Comparison of ENCODE assay signal across 29 cellular contexts in the genomic region with DNA sequence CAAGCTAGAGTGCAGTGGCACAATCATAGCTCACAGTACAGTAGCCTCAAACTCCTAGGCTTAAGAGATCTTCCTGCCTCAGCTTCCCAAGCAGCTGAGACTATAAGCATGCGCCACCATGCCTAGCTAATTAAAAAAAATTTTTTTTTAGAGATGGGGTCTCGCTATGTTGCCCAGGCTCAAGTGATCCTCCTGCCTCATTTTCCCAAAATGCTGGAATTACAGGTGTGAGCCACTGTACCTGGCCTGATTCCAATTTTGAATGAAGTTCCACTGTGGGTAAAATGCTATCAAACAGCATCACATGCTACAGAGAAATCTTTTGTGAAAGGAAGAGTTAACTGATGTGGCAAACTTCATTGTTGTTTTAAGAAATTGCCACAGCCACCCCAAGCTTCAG.
"Had no signal": no experiment of that assay in that cellular context is flagged by ENCODE, and none has a peak within 500 bp of the region (broad histone marks: within the 10 kb centered on the region; RNA-seq: fewer than 3 reads in every experiment).

No MANE protein-coding gene starts in this region.

- H3K9me3 ChIP-seq: colonic mucosa, gastrocnemius medialis had no signal

- H3K9me3 Mint-ChIP-seq: dendritic cell treated with granulocyte-macrophage colony-stimulating factor and Interleukin-4, amounts not matched to agents 40 ng/mL and 50 ng/mL, for 4 days; effector memory CD8-positive, alpha-beta T cell had no signal

- ATAC-seq: effector memory CD8-positive, alpha-beta T cell; esophagus mucosa; foreskin keratinocyte; gastrocnemius medialis; gastroesophageal sphincter; heart left ventricle; heart right ventricle had no signal

- H3K27ac Mint-ChIP-seq: dendritic cell treated with granulocyte-macrophage colony-stimulating factor and Interleukin-4, amounts not matched to agents 40 ng/mL and 50 ng/mL, for 4 days; effector memory CD8-positive, alpha-beta T cell; endodermal cell had no signal

- H3K4me1 ChIP-seq: colonic mucosa, esophagus muscularis mucosa, foreskin keratinocyte, gastroesophageal sphincter had no signal

- H3K36me3 ChIP-seq: colonic mucosa had no signal

- H3K27me3 Mint-ChIP-seq: dendritic cell treated with granulocyte-macrophage colony-stimulating factor and Interleukin-4, amounts not matched to agents 40 ng/mL and 50 ng/mL, for 4 days; effector memory CD8-positive, alpha-beta T cell had no signal

- H3K27ac ChIP-seq: colonic mucosa, coronary artery, dorsolateral prefrontal cortex, epithelial cell of prostate, esophagus muscularis mucosa, esophagus squamous epithelium, foreskin keratinocyte, gastrocnemius medialis, gastroesophageal sphincter, heart left ventricle, heart right ventricle had no signal

- H3K27me3 ChIP-seq: colonic mucosa, dorsolateral prefrontal cortex, esophagus muscularis mucosa, esophagus squamous epithelium, foreskin keratinocyte, gastrocnemius medialis, gastroesophageal sphincter, heart left ventricle, heart right ventricle had no signal

- DNase-seq: colonic mucosa; cortex of kidney; dermis blood vessel endothelial cell; dorsolateral prefrontal cortex; effector CD4-positive, alpha-beta T cell; effector CD8-positive, alpha-beta T cell; effector memory CD4-positive, alpha-beta T cell; effector memory CD8-positive, alpha-beta T cell; endodermal cell; erythroblast; esophagus squamous epithelium; foreskin fibroblast; foreskin keratinocyte; foreskin melanocyte; gastrocnemius medialis; glutamatergic neuron; head of caudate nucleus; heart left ventricle; heart right ventricle had no signal

- FAIRE-seq: colon, endometrium, endothelial cell of umbilical vein, frontal cortex had no signal

- H3K4me3 Mint-ChIP-seq: dendritic cell treated with granulocyte-macrophage colony-stimulating factor and Interleukin-4, amounts not matched to agents 40 ng/mL and 50 ng/mL, for 4 days; effector memory CD8-positive, alpha-beta T cell; endodermal cell had no signal

- H3K4me3 ChIP-seq: colonic mucosa, coronary artery, dorsolateral prefrontal cortex, esophagus muscularis mucosa, esophagus squamous epithelium, gastrocnemius medialis, gastroesophageal sphincter, heart left ventricle, heart right ventricle had no signal
